Comparison of ENCODE assay signal across 16 cellular contexts in genomic region chr5:43281840-43282658, GRCh38. TPM values are rescaled to one million over a fixed set of nuclear protein-coding genes. Genes with fewer than 3 reads are reported as not detected.
A peak's percentile ranks its signal among the peaks of the same experiment; 100 is the strongest.
DNase-seq lines count a peak whose midpoint lies in the region; ATAC-seq and TF ChIP-seq lines count a peak whose summit lies in the region.
"Had no signal": no experiment of that assay in that cellular context is flagged by ENCODE, and none has a peak within 500 bp of the region (broad histone marks: within the 10 kb centered on the region; RNA-seq: fewer than 3 reads in every experiment).

No MANE protein-coding gene starts in this region.

- no peak overlapping the region for H3K4me2 ChIP-seq in OCI-LY1 (ENCODE audit: low read length)
- no peak overlapping the region for H3K4me2 ChIP-seq in SK-N-SH

- no peaks in the 10 kb centered on the region for H3K4me1 Mint-ChIP-seq in stimulated activated naive CD8-positive, alpha-beta T cell treated with anti-CD3 and anti-CD28 coated beads, Interleukin-15, amount 100 ng/mL, for 72 hours
- H3K4me1 Mint-ChIP-seq: naive thymus-derived CD8-positive, alpha-beta T cell had no signal

- no peak overlapping the region for H3K27ac Mint-ChIP-seq in stimulated activated naive CD8-positive, alpha-beta T cell treated with anti-CD3 and anti-CD28 coated beads, Interleukin-15, amount 100 ng/mL, for 72 hours

- no peaks in the 10 kb centered on the region for H3F3A ChIP-seq in OCI-LY1 (ENCODE audit: insufficient read depth, low read length)
- no peaks in the 10 kb centered on the region for H3F3A ChIP-seq in SK-N-SH (replicated peaks; ENCODE audit: insufficient read depth)

- H3K9me3 Mint-ChIP-seq in stimulated activated naive CD8-positive, alpha-beta T cell treated with anti-CD3 and anti-CD28 coated beads, Interleukin-15, amount 100 ng/mL, for 72 hours = peaks cover 0 to 4% of the 10 kb centered on the region in 2 donors
- H3K9me3 Mint-ChIP-seq: naive thymus-derived CD8-positive, alpha-beta T cell had no signal

- no peak overlapping the region for H3K27ac ChIP-seq in OCI-LY1 (ENCODE audit: low read depth, low read length, poor library complexity, severe bottlenecking)
- no peak overlapping the region for H3K27ac ChIP-seq in coronary artery
- H3K27ac ChIP-seq in SK-N-SH (ENCODE audit: low read depth in 2 of 2, low read length in 1 of 2) = no peak overlapping the region
- H3K27ac ChIP-seq: cardiac muscle cell had no signal

- H3K9me2 ChIP-seq in OCI-LY1 (ENCODE audit: low read depth, low read length) (no peaks in the 10 kb centered on the region), SK-N-SH (no peaks in the 10 kb centered on the region)

- peak; percentile 24 for DNase-seq in stimulated activated CD4-positive, alpha-beta T cell treated with anti-CD3 and anti-CD28 coated beads, Interleukin-15, amount 100 ng/mL, for 24 hours
- no peak for DNase-seq in stimulated activated CD4-positive, alpha-beta T cell treated with anti-CD3 and anti-CD28 coated beads, Interleukin-4, amount 100 ng/mL, for 4 hours
- peak; percentile 33 to 49 for DNase-seq in cardiac fibroblast (ENCODE audit: low read depth in 2 of 2)
- no peak for DNase-seq in stimulated activated naive CD8-positive, alpha-beta T cell treated with anti-CD3 and anti-CD28 coated beads, Interleukin-15, amount 100 ng/mL, for 72 hours
- DNase-seq in coronary artery (ENCODE audit: low spot score) = no peak
- no peak for DNase-seq in SK-N-SH
- DNase-seq: activated CD4-positive, alpha-beta T cell treated with anti-CD3 and anti-CD28 coated beads, Interleukin-2, amount 50 U/mL, for 1 hour; activated gamma-delta T cell; DMS153; effector CD8-positive, alpha-beta T cell; MM.1S; naive thymus-derived CD8-positive, alpha-beta T cell; NCI-H2081; NCI-H748 treated with DMSO at 0.1 percent for 48 hours had no signal

- H2AFZ ChIP-seq in OCI-LY1 (ENCODE audit: low read length) (no peak overlapping the region), SK-N-SH (ENCODE audit: low read depth) (no peak overlapping the region)

- H3K36me3 ChIP-seq in OCI-LY1 (ENCODE audit: insufficient read depth, low read length) = peaks cover 6% of the 10 kb centered on the region
- no peaks in the 10 kb centered on the region for H3K36me3 ChIP-seq in SK-N-SH (replicated peaks in 1 of 2; ENCODE audit: control insufficient read depth in 1 of 2, insufficient read depth in 2 of 2, low read length in 1 of 2)
- H3K36me3 ChIP-seq: cardiac muscle cell had no signal

- 0 out of 2 replicates have a peak, but pooled peaks have one; percentile 5 for TF ChIP-seq CTCF in OCI-LY1 (IDR thresholded peaks at IDR 0.05; ENCODE audit: low read length)
- no peak for TF ChIP-seq CTCF in cardiac fibroblast (IDR thresholded peaks at IDR 0.05; ENCODE audit: low read depth, low read length)
- TF ChIP-seq CTCF in coronary artery (IDR thresholded peaks at IDR 0.05) = no peak
- no peak for TF ChIP-seq CTCF in SK-N-SH (IDR thresholded peaks at IDR 0.05)

- H3K79me2 ChIP-seq in OCI-LY1 (ENCODE audit: insufficient read depth, low read length) (no peaks in the 10 kb centered on the region), SK-N-SH (ENCODE audit: insufficient read depth) (no peaks in the 10 kb centered on the region)

- POLR2A ChIA-PET in SK-N-SH (lab: Yijun Ruan, JAX) = no interaction called here

- H3K27me3 Mint-ChIP-seq in stimulated activated naive CD8-positive, alpha-beta T cell treated with anti-CD3 and anti-CD28 coated beads, Interleukin-15, amount 100 ng/mL, for 72 hours = no peaks in the 10 kb centered on the region

- TF ChIP-seq RAD21 in SK-N-SH (IDR thresholded peaks at IDR 0.05; ENCODE audit: low read length) = no peak

- TF ChIP-seq EP300 in SK-N-SH (IDR thresholded peaks at IDR 0.05; ENCODE audit: borderline replicate concordance in 1 of 2, low read depth in 1 of 2, low read length in 1 of 2) = no peak

- WGBS in SK-N-SH (ENCODE audit: low lambda C conversion rate) = 47% methylated on average over 7 of the region's 7 CpGs

- no peaks in the 10 kb centered on the region for H3K27me3 ChIP-seq in OCI-LY1 (ENCODE audit: insufficient read depth, low read length)
- H3K27me3 ChIP-seq in SK-N-SH (ENCODE audit: insufficient read depth) = peaks cover under 1% of the 10 kb centered on the region; the same call in 1 of the 2 replicates
- H3K27me3 ChIP-seq: cardiac muscle cell had no signal

- H3K4me1 ChIP-seq in OCI-LY1 (ENCODE audit: insufficient read depth, low read length, severe bottlenecking) (no peaks in the 10 kb centered on the region), SK-N-SH (ENCODE audit: control insufficient read depth in 1 of 2, insufficient read depth in 2 of 2, low read depth in 1 of 2, low read length in 1 of 2) (no peaks in the 10 kb centered on the region)

- no peak overlapping the region for H3K9ac ChIP-seq in OCI-LY1 (ENCODE audit: low read length)
- no peak overlapping the region for H3K9ac ChIP-seq in SK-N-SH

- H4K20me1 ChIP-seq in OCI-LY1 (ENCODE audit: insufficient read depth, low read length) = no peaks in the 10 kb centered on the region
- no peaks in the 10 kb centered on the region for H4K20me1 ChIP-seq in SK-N-SH (ENCODE audit: insufficient read depth)

- no peaks in the 10 kb centered on the region for H3K9me3 ChIP-seq in OCI-LY1 (ENCODE audit: low read length)
- no peaks in the 10 kb centered on the region for H3K9me3 ChIP-seq in SK-N-SH

- peak; percentile 66 for ATAC-seq in stimulated activated naive CD8-positive, alpha-beta T cell treated with anti-CD3 and anti-CD28 coated beads, Interleukin-15, amount 100 ng/mL, for 72 hours
- ATAC-seq: naive thymus-derived CD8-positive, alpha-beta T cell had no signal

- H3K4me3 Mint-ChIP-seq in stimulated activated naive CD8-positive, alpha-beta T cell treated with anti-CD3 and anti-CD28 coated beads, Interleukin-15, amount 100 ng/mL, for 72 hours = no peak overlapping the region
- H3K4me3 Mint-ChIP-seq: naive thymus-derived CD8-positive, alpha-beta T cell had no signal

- H3K4me3 ChIP-seq in OCI-LY1 (ENCODE audit: low read depth, low read length, poor library complexity, severe bottlenecking) = no peak overlapping the region
- H3K4me3 ChIP-seq in cardiac fibroblast (replicated peaks in 1 of 2; ENCODE audit: low read depth in 2 of 2, low read length in 2 of 2) = no peak overlapping the region
- no peak overlapping the region for H3K4me3 ChIP-seq in coronary artery
- H3K4me3 ChIP-seq in SK-N-SH (ENCODE audit: low read depth in 2 of 2, low read length in 1 of 2) = no peak overlapping the region
- H3K4me3 ChIP-seq: cardiac muscle cell had no signal

- CTCF ChIA-PET in SK-N-SH (lab: Yijun Ruan, JAX) = interaction anchor here (1.0 kb wide), 2 partner anchors 25 to 108 kb away, joined by 3 read pairs; no protein-coding TSS in a partner anchor

TF ChIP-seq in SK-N-SH, 30 proteins besides CTCF, POLR2A, EP300 and RAD21:
- TF ChIP-seq, protein P1, sequence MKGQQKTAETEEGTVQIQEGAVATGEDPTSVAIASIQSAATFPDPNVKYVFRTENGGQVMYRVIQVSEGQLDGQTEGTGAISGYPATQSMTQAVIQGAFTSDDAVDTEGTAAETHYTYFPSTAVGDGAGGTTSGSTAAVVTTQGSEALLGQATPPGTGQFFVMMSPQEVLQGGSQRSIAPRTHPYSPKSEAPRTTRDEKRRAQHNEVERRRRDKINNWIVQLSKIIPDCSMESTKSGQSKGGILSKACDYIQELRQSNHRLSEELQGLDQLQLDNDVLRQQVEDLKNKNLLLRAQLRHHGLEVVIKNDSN (IDR thresholded peaks at IDR 0.05; ENCODE audit: borderline replicate concordance, low read depth) = no peak
- TF ChIP-seq NRF1 (IDR thresholded peaks at IDR 0.05; ENCODE audit: low read depth, low read length) (no peak), FOXJ3 (CRISPR knock-in tag; IDR thresholded peaks at IDR 0.05) (no peak)
- TF ChIP-seq, protein P2, sequence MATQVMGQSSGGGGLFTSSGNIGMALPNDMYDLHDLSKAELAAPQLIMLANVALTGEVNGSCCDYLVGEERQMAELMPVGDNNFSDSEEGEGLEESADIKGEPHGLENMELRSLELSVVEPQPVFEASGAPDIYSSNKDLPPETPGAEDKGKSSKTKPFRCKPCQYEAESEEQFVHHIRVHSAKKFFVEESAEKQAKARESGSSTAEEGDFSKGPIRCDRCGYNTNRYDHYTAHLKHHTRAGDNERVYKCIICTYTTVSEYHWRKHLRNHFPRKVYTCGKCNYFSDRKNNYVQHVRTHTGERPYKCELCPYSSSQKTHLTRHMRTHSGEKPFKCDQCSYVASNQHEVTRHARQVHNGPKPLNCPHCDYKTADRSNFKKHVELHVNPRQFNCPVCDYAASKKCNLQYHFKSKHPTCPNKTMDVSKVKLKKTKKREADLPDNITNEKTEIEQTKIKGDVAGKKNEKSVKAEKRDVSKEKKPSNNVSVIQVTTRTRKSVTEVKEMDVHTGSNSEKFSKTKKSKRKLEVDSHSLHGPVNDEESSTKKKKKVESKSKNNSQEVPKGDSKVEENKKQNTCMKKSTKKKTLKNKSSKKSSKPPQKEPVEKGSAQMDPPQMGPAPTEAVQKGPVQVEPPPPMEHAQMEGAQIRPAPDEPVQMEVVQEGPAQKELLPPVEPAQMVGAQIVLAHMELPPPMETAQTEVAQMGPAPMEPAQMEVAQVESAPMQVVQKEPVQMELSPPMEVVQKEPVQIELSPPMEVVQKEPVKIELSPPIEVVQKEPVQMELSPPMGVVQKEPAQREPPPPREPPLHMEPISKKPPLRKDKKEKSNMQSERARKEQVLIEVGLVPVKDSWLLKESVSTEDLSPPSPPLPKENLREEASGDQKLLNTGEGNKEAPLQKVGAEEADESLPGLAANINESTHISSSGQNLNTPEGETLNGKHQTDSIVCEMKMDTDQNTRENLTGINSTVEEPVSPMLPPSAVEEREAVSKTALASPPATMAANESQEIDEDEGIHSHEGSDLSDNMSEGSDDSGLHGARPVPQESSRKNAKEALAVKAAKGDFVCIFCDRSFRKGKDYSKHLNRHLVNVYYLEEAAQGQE (IDR thresholded peaks at IDR 0.05; ENCODE audit: low read depth, low read length) = no peak

RNA-seq across cellular contexts. Expression of gene HMGCS1, which starts 31.2 kb away (rescaled TPM):
- 8.2 and 11.3 TPM in 2 replicates for polyA plus RNA-seq in SK-N-SH (2012; rRNA removed)
- 11.1 and 11.2 TPM in 2 replicates for polyA plus RNA-seq in SK-N-SH (2012; cell fraction: cytosol; rRNA removed)
- 8.7 and 17.4 TPM in 2 replicates for polyA plus RNA-seq in SK-N-SH (2012; cell fraction: nucleus; rRNA removed)

Comparison
In these comparisons a context has a peak if more than half of its experiments do, and no peak if none do; other contexts are left out.
1. DNase-seq: peak in stimulated activated CD4-positive, alpha-beta T cell treated with anti-CD3 and anti-CD28 coated beads, Interleukin-15, amount 100 ng/mL, for 24 hours (single experiment) and cardiac fibroblast (2 of 2); none in stimulated activated CD4-positive, alpha-beta T cell treated with anti-CD3 and anti-CD28 coated beads, Interleukin-4, amount 100 ng/mL, for 4 hours (0 of 2), stimulated activated naive CD8-positive, alpha-beta T cell treated with anti-CD3 and anti-CD28 coated beads, Interleukin-15, amount 100 ng/mL, for 72 hours (0 of 2), coronary artery (single experiment) and SK-N-SH (single experiment).